27 cellular contexts compared by ENCODE assay signal in the genomic region with DNA sequence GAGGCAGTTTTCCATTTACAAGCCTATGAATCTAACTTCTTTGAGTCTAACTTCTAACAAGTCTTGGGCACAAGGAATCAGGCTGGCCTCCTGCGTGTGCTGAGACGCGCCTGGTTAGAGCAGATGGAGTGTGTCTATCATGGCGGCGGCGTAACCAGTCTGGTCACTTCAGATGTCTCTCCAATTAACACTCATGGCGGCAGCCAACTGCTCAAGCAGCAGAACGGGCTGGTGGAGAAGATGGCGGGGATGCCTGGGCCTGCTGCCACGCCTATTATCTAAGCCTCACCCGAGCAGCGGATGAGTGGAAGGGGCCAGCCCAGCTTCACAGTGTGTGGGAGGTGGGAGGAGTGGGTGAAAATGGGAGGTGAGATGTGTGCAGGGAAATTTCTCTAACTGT.
"Had no signal": no experiment of that assay in that cellular context is flagged by ENCODE, and none has a peak within 500 bp of the region (broad histone marks: within the 10 kb centered on the region; RNA-seq: fewer than 3 reads in every experiment).

No MANE protein-coding gene starts in this region.

- DNase-seq: activated CD4-positive, alpha-beta memory T cell treated with anti-CD3 and anti-CD28 coated beads for 36 hours; activated CD4-positive, alpha-beta T cell treated with anti-CD3 and anti-CD28 coated beads for 36 hours; activated CD4-positive, alpha-beta T cell treated with anti-CD3 and anti-CD28 coated beads, Interleukin-2, amount 10 ng/mL, durations not matched to agents 24 days and 14 days; activated CD4-positive, CD25-positive, alpha-beta regulatory T cell; activated CD4-positive, CD25-positive, alpha-beta regulatory T cell treated with anti-CD3 and anti-CD28 coated beads, Interleukin-2, amount 50 U/mL, for 72 hours; activated CD8-positive, alpha-beta memory T cell treated with anti-CD3 and anti-CD28 coated beads, Interleukin-2, amount 10 ng/mL, durations not matched to agents 7 days and 5 days; activated CD8-positive, alpha-beta memory T cell treated with anti-CD3 and anti-CD28 coated beads, Interleukin-2, amount 50 U/mL, for 4 hours; activated CD8-positive, alpha-beta T cell treated with anti-CD3 and anti-CD28 coated beads, Interleukin-2, amount 10 ng/mL, durations not matched to agents 7 days and 5 days; activated effector memory CD4-positive, alpha-beta T cell treated with anti-CD3 and anti-CD28 coated beads, Interleukin-2, amount 50 U/mL, for 16 hours; activated naive CD4-positive, alpha-beta T cell treated with anti-CD3 and anti-CD28 coated beads for 36 hours; activated naive CD8-positive, alpha-beta T cell treated with anti-CD3 and anti-CD28 coated beads for 36 hours; activated naive CD8-positive, alpha-beta T cell treated with anti-CD3 and anti-CD28 coated beads, Interleukin-2, amount 50 U/mL, for 24 hours; activated T-cell treated with anti-CD3 and anti-CD28 coated beads, Interleukin-2, amount 50 U/mL, for 1 hour; activated T-cell treated with anti-CD3 and anti-CD28 coated beads, Interleukin-2, amount 50 U/mL, for 48 hours; adrenal gland; amygdala; aorta; body of pancreas; caudate nucleus; cortex of kidney; dermis blood vessel endothelial cell; effector CD8-positive, alpha-beta T cell; foreskin fibroblast; head of caudate nucleus; T-helper 2 cell had no signal

- H3K27me3 Mint-ChIP-seq: activated CD4-positive, alpha-beta memory T cell treated with anti-CD3 and anti-CD28 coated beads for 36 hours; activated CD4-positive, alpha-beta T cell treated with anti-CD3 and anti-CD28 coated beads for 36 hours; activated CD4-positive, alpha-beta T cell treated with anti-CD3 and anti-CD28 coated beads, Interleukin-2, amount 10 ng/mL, durations not matched to agents 24 days and 14 days; activated CD8-positive, alpha-beta memory T cell treated with anti-CD3 and anti-CD28 coated beads, Interleukin-2, amount 10 ng/mL, durations not matched to agents 7 days and 5 days; activated naive CD4-positive, alpha-beta T cell treated with anti-CD3 and anti-CD28 coated beads, Interleukin-2, amount 50 U/mL, for 24 hours; activated naive CD8-positive, alpha-beta T cell treated with anti-CD3 and anti-CD28 coated beads for 36 hours; activated naive CD8-positive, alpha-beta T cell treated with anti-CD3 and anti-CD28 coated beads, Interleukin-2, amount 50 U/mL, for 24 hours had no signal

- H3K27ac Mint-ChIP-seq: activated CD4-positive, alpha-beta memory T cell treated with anti-CD3 and anti-CD28 coated beads for 36 hours; activated CD4-positive, alpha-beta T cell treated with anti-CD3 and anti-CD28 coated beads for 36 hours; activated CD4-positive, alpha-beta T cell treated with anti-CD3 and anti-CD28 coated beads, Interleukin-2, amount 10 ng/mL, durations not matched to agents 24 days and 14 days; activated CD8-positive, alpha-beta memory T cell treated with anti-CD3 and anti-CD28 coated beads, Interleukin-2, amount 10 ng/mL, durations not matched to agents 7 days and 5 days; activated CD8-positive, alpha-beta T cell treated with anti-CD3 and anti-CD28 coated beads, Interleukin-2, amount 10 ng/mL, durations not matched to agents 7 days and 5 days; activated naive CD4-positive, alpha-beta T cell treated with anti-CD3 and anti-CD28 coated beads for 36 hours; activated naive CD4-positive, alpha-beta T cell treated with anti-CD3 and anti-CD28 coated beads, Interleukin-2, amount 50 U/mL, for 24 hours; activated naive CD8-positive, alpha-beta T cell treated with anti-CD3 and anti-CD28 coated beads for 36 hours; activated naive CD8-positive, alpha-beta T cell treated with anti-CD3 and anti-CD28 coated beads, Interleukin-2, amount 50 U/mL, for 24 hours; activated T-helper 1 cell treated with anti-CD3 and anti-CD28 coated beads, Interleukin-12 subunit alpha, Interleukin-12 subunit beta, Interleukin-2, Interleukin-4 antibody, amounts not matched to agents 30 ng/mL and 10 ng/mL and 1 ng/mL, durations not matched to agents 14 hours and 24 hours and 36 hours had no signal

- H3K4me3 Mint-ChIP-seq: activated CD4-positive, alpha-beta memory T cell treated with anti-CD3 and anti-CD28 coated beads for 36 hours; activated CD4-positive, alpha-beta T cell treated with anti-CD3 and anti-CD28 coated beads for 36 hours; activated CD4-positive, alpha-beta T cell treated with anti-CD3 and anti-CD28 coated beads, Interleukin-2, amount 10 ng/mL, durations not matched to agents 24 days and 14 days; activated CD8-positive, alpha-beta memory T cell treated with anti-CD3 and anti-CD28 coated beads, Interleukin-2, amount 10 ng/mL, durations not matched to agents 7 days and 5 days; activated CD8-positive, alpha-beta T cell treated with anti-CD3 and anti-CD28 coated beads, Interleukin-2, amount 10 ng/mL, durations not matched to agents 7 days and 5 days; activated naive CD4-positive, alpha-beta T cell treated with anti-CD3 and anti-CD28 coated beads for 36 hours; activated naive CD4-positive, alpha-beta T cell treated with anti-CD3 and anti-CD28 coated beads, Interleukin-2, amount 50 U/mL, for 24 hours; activated naive CD8-positive, alpha-beta T cell treated with anti-CD3 and anti-CD28 coated beads for 36 hours; activated naive CD8-positive, alpha-beta T cell treated with anti-CD3 and anti-CD28 coated beads, Interleukin-2, amount 50 U/mL, for 24 hours; activated T-helper 1 cell treated with anti-CD3 and anti-CD28 coated beads, Interleukin-12 subunit alpha, Interleukin-12 subunit beta, Interleukin-2, Interleukin-4 antibody, amounts not matched to agents 30 ng/mL and 10 ng/mL and 1 ng/mL, durations not matched to agents 14 hours and 24 hours and 36 hours had no signal

- H3K4me1 Mint-ChIP-seq: activated CD4-positive, alpha-beta T cell treated with anti-CD3 and anti-CD28 coated beads, Interleukin-2, amount 10 ng/mL, durations not matched to agents 24 days and 14 days; activated CD8-positive, alpha-beta memory T cell treated with anti-CD3 and anti-CD28 coated beads, Interleukin-2, amount 10 ng/mL, durations not matched to agents 7 days and 5 days; activated naive CD4-positive, alpha-beta T cell treated with anti-CD3 and anti-CD28 coated beads, Interleukin-2, amount 50 U/mL, for 24 hours had no signal

- H3K9me3 Mint-ChIP-seq: activated naive CD4-positive, alpha-beta T cell treated with anti-CD3 and anti-CD28 coated beads for 36 hours; activated naive CD4-positive, alpha-beta T cell treated with anti-CD3 and anti-CD28 coated beads, Interleukin-2, amount 50 U/mL, for 24 hours; activated naive CD8-positive, alpha-beta T cell treated with anti-CD3 and anti-CD28 coated beads, Interleukin-2, amount 50 U/mL, for 24 hours had no signal

- H3K36me3 Mint-ChIP-seq: activated CD4-positive, alpha-beta memory T cell treated with anti-CD3 and anti-CD28 coated beads for 36 hours; activated naive CD4-positive, alpha-beta T cell treated with anti-CD3 and anti-CD28 coated beads, Interleukin-2, amount 50 U/mL, for 24 hours; activated naive CD8-positive, alpha-beta T cell treated with anti-CD3 and anti-CD28 coated beads for 36 hours had no signal

- ATAC-seq: activated CD4-positive, alpha-beta T cell treated with anti-CD3 and anti-CD28 coated beads for 36 hours; activated CD8-positive, alpha-beta memory T cell treated with anti-CD3 and anti-CD28 coated beads, Interleukin-2, amount 10 ng/mL, durations not matched to agents 7 days and 5 days; activated CD8-positive, alpha-beta T cell treated with anti-CD3 and anti-CD28 coated beads, Interleukin-2, amount 10 ng/mL, durations not matched to agents 7 days and 5 days; activated naive CD8-positive, alpha-beta T cell treated with anti-CD3 and anti-CD28 coated beads, Interleukin-2, amount 50 U/mL, for 24 hours; body of pancreas had no signal
